In the genomic region with DNA sequence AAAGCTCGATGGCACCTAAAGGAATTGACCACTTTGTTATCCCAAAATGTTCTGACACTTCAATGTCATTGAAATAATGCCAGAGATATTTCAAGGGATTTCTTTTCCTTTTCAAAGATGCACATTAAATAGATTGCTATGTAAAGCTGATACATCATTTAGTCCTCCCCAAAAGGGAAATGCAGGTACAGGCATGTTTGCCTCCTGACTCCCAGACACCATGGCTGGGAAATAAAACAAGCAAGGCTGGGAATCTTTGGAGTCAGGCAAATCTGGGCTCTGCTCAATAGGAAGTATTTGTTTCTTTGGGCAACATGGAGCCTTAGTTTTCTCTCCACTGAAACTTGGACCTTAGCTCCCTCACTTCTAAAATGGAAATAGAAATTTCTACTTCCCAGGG, we compare ENCODE assay signal across 30 cellular contexts.
"Had no signal": no experiment of that assay in that cellular context is flagged by ENCODE, and none has a peak within 500 bp of the region (broad histone marks: within the 10 kb centered on the region; RNA-seq: fewer than 3 reads in every experiment).

No MANE protein-coding gene starts in this region.

- H3K4me1 ChIP-seq: ascending aorta, gastrocnemius medialis had no signal

- H3K27me3 ChIP-seq: ascending aorta, gastrocnemius medialis, heart left ventricle had no signal

- H3K4me3 ChIP-seq: ascending aorta, gastrocnemius medialis, heart left ventricle had no signal

- ATAC-seq: activated CD4-positive, alpha-beta T cell treated with anti-CD3 and anti-CD28 coated beads for 36 hours; activated naive CD4-positive, alpha-beta T cell treated with anti-CD3 and anti-CD28 coated beads, Interleukin-2, amount 50 U/mL, for 72 hours; activated T-cell treated with anti-CD3 and anti-CD28 coated beads, Interleukin-2, amount 50 U/mL, for 72 hours; effector memory CD8-positive, alpha-beta T cell; esophagus mucosa; gastrocnemius medialis; heart left ventricle; T-helper 17 cell had no signal

- DNase-seq: activated CD4-positive, alpha-beta memory T cell treated with anti-CD3 and anti-CD28 coated beads, Interleukin-2, amount 10 ng/mL, durations not matched to agents 7 days and 5 days; activated CD4-positive, alpha-beta T cell treated with anti-CD3 and anti-CD28 coated beads for 36 hours; activated CD4-positive, alpha-beta T cell treated with anti-CD3 and anti-CD28 coated beads, Interleukin-2, amount 10 ng/mL, durations not matched to agents 24 days and 14 days; activated CD4-positive, alpha-beta T cell treated with anti-CD3 and anti-CD28 coated beads, Interleukin-2, amount 50 U/mL, for 4 hours; activated CD4-positive, CD25-positive, alpha-beta regulatory T cell; activated CD4-positive, CD25-positive, alpha-beta regulatory T cell treated with anti-CD3 and anti-CD28 coated beads, Interleukin-2, amount 50 U/mL, for 72 hours; activated CD8-positive, alpha-beta memory T cell treated with anti-CD3 and anti-CD28 coated beads, Interleukin-2, amount 50 U/mL, for 48 hours; activated gamma-delta T cell; activated naive CD4-positive, alpha-beta T cell; activated naive CD4-positive, alpha-beta T cell treated with anti-CD3 and anti-CD28 coated beads, Interleukin-2, amount 10 ng/mL, durations not matched to agents 7 days and 5 days; activated naive CD8-positive, alpha-beta T cell treated with anti-CD3 and anti-CD28 coated beads, Interleukin-2, amount 10 ng/mL, durations not matched to agents 7 days and 5 days; activated T-cell treated with anti-CD3 and anti-CD28 coated beads for 4 hours; activated T-cell treated with anti-CD3 and anti-CD28 coated beads, Interleukin-2, amount 50 U/mL, for 24 hours; activated T-cell treated with anti-CD3 and anti-CD28 coated beads, Interleukin-2, amount 50 U/mL, for 72 hours; caudate nucleus; cortex of kidney; dermis blood vessel endothelial cell; effector CD4-positive, alpha-beta T cell; effector memory CD8-positive, alpha-beta T cell; foreskin fibroblast; gastrocnemius medialis; glutamatergic neuron; heart left ventricle; T-helper 1 cell; T-helper 17 cell; T1000 had no signal

- H3K36me3 ChIP-seq: ascending aorta, gastrocnemius medialis, heart left ventricle had no signal

- FAIRE-seq: colon had no signal

- H3K27ac ChIP-seq: ascending aorta, gastrocnemius medialis, heart left ventricle had no signal

- H3K9me3 ChIP-seq: ascending aorta, gastrocnemius medialis had no signal
